ENCODE assay signal across 8 cellular contexts in the genomic region with DNA sequence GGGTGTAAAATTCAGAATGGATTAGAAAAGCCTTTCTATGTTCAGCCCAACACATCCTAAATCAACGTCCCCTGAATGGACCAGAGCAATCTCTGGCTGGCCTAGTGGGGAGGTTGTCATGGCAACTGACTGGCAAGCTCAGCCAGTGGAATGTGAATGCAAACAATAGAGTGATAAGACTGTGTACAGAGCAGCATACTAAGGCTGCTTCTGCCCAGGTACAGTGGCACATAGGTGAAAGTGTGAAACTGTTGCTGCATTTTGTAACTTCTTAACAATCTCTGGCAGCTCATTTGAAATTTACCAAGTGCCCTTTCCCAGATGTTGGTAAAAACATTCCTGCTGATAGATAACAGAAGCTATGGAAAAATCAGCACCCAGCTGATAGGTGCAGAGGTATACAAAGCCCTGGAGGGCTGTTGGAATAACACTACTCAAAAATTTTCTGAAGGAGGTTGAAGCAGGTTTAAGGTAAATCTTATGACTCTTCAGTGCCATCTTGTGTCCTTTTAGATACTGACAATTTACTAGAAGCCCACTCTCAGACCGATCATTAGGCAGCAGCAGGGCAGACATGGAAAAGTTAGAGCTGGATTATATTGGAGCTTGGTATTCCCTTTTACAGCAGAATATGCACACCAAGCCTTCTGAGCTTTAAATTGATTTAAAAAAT.
DNase-seq lines count a peak whose midpoint lies in the region; ATAC-seq and TF ChIP-seq lines count a peak whose summit lies in the region.

No MANE protein-coding gene starts in this region.

- TF ChIP-seq POLR2A in lower leg skin (IDR thresholded peaks at IDR 0.05): no peak

- H3K4me3 ChIP-seq in thoracic aorta: no peak overlapping the region
- no peak overlapping the region for H3K4me3 ChIP-seq in lower leg skin (ENCODE audit: low read depth, poor library complexity, severe bottlenecking)

- H3K9me3 Mint-ChIP-seq in brain: no peaks in the 10 kb centered on the region

- no peaks in the 10 kb centered on the region for H3K27me3 Mint-ChIP-seq in brain

- no peaks in the 10 kb centered on the region for H3K36me3 ChIP-seq in thoracic aorta

- peak overlapping the region in 3 of 5 experiments; percentile 20 to 90 (median 89) for H3K27ac Mint-ChIP-seq in brain

- peak overlapping the region in 1 of 5 experiments; percentile 28 for H3K4me3 Mint-ChIP-seq in brain

- TF ChIP-seq CTCF in brain (conservative IDR thresholded peaks at IDR 0.05) (peak; percentile 84 to 91), thoracic aorta (IDR thresholded peaks at IDR 0.05) (peak; percentile 18), lower leg skin (IDR thresholded peaks at IDR 0.05) (no peak)

- peaks cover 51% of the 10 kb centered on the region for H3K4me1 Mint-ChIP-seq in brain

- no peak overlapping the region for H3K27ac ChIP-seq in thoracic aorta

- ATAC-seq in GM21786 (IDR thresholded peaks at IDR 0.05; ENCODE audit: unreplicated experiment): peak; percentile 71
- ATAC-seq in thoracic aorta (ENCODE audit: insufficient number of reproducible peaks, low FRiP score, low read depth): no peak

- 9 to 13% methylated on average over 2 of the region's 2 CpGs for WGBS in lower leg skin, 2 donors

- H3K4me1 ChIP-seq in thoracic aorta (ENCODE audit: control insufficient read depth in 1 of 2, low read depth in 2 of 2): no peaks in the 10 kb centered on the region

- H3K9me3 ChIP-seq in thoracic aorta: no peaks in the 10 kb centered on the region

- no peaks in the 10 kb centered on the region for H3K27me3 ChIP-seq in thoracic aorta (replicated peaks; ENCODE audit: insufficient read depth)

- intact Hi-C loops in lower leg skin (cut with DNase I; ENCODE audit: low total_unique reads): no loop called here

- peak; percentile 16 for DNase-seq in DMS114 treated with DMSO at 0.1 percent for 48 hours (lab: John Stamatoyannopoulos, UW; ENCODE audit: unreplicated experiment)
- peak; percentile 66 for DNase-seq in NCI-H2227 (lab: John Stamatoyannopoulos, UW; ENCODE audit: unreplicated experiment)
- DNase-seq in inferior parietal cortex (ENCODE audit: extremely low spot score): peak; percentile 62
- DNase-seq in thoracic aorta (ENCODE audit: low spot score): no peak
- DNase-seq in activated CD4-positive, alpha-beta T cell treated with anti-CD3 and anti-CD28 coated beads, Interleukin-2, amount 50 U/mL, for 4 hours: no peak
- DNase-seq in lower leg skin (ENCODE audit: low spot score in 2 of 2): no peak

- H3K36me3 Mint-ChIP-seq in brain: no peaks in the 10 kb centered on the region

Comparison
In these comparisons a context has a peak if more than half of its experiments do, and no peak if none do; other contexts are left out.
1. DNase-seq: peak in DMS114 treated with DMSO at 0.1 percent for 48 hours (single experiment), NCI-H2227 (single experiment) and inferior parietal cortex (single experiment); none in thoracic aorta (single experiment), activated CD4-positive, alpha-beta T cell treated with anti-CD3 and anti-CD28 coated beads, Interleukin-2, amount 50 U/mL, for 4 hours (0 of 2) and lower leg skin (0 of 2).
2. CTCF ChIP-seq: peak in brain (2 of 2) and thoracic aorta (single experiment); none in lower leg skin (0 of 3).